Comparison of ENCODE assay signal across 1 cellular context in genomic region chr7:155802906-155803417, GRCh38.
TF ChIP-seq lines count a peak whose summit lies in the region.

No MANE protein-coding gene starts in this region.

TF ChIP-seq in GM23338, 12 proteins besides CTCF, POLR2A, EP300 and RAD21 (continued from another document):
- TF ChIP-seq ETS1 (IDR thresholded peaks at IDR 0.05) (no peak), CREB1 (CRISPR knock-in tag; IDR thresholded peaks at IDR 0.05; ENCODE audit: low read depth) (no peak), EZH2phosphoT487 (IDR thresholded peaks at IDR 0.05; ENCODE audit: unreplicated experiment) (no peak), POLR2AphosphoS5 (IDR thresholded peaks at IDR 0.05; ENCODE audit: low read depth) (no peak), ZNF331 (CRISPR knock-in tag; IDR thresholded peaks at IDR 0.05; ENCODE audit: low read depth) (no peak), ZNF114 (CRISPR knock-in tag; IDR thresholded peaks at IDR 0.05) (no peak), NANOG (IDR thresholded peaks at IDR 0.05; ENCODE audit: borderline replicate concordance) (no peak), ZNF462 (CRISPR knock-in tag; IDR thresholded peaks at IDR 0.05) (no peak)
- TF ChIP-seq, protein P1, sequence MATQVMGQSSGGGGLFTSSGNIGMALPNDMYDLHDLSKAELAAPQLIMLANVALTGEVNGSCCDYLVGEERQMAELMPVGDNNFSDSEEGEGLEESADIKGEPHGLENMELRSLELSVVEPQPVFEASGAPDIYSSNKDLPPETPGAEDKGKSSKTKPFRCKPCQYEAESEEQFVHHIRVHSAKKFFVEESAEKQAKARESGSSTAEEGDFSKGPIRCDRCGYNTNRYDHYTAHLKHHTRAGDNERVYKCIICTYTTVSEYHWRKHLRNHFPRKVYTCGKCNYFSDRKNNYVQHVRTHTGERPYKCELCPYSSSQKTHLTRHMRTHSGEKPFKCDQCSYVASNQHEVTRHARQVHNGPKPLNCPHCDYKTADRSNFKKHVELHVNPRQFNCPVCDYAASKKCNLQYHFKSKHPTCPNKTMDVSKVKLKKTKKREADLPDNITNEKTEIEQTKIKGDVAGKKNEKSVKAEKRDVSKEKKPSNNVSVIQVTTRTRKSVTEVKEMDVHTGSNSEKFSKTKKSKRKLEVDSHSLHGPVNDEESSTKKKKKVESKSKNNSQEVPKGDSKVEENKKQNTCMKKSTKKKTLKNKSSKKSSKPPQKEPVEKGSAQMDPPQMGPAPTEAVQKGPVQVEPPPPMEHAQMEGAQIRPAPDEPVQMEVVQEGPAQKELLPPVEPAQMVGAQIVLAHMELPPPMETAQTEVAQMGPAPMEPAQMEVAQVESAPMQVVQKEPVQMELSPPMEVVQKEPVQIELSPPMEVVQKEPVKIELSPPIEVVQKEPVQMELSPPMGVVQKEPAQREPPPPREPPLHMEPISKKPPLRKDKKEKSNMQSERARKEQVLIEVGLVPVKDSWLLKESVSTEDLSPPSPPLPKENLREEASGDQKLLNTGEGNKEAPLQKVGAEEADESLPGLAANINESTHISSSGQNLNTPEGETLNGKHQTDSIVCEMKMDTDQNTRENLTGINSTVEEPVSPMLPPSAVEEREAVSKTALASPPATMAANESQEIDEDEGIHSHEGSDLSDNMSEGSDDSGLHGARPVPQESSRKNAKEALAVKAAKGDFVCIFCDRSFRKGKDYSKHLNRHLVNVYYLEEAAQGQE (IDR thresholded peaks at IDR 0.05; ENCODE audit: unreplicated experiment): no peak
